In the genomic region with DNA sequence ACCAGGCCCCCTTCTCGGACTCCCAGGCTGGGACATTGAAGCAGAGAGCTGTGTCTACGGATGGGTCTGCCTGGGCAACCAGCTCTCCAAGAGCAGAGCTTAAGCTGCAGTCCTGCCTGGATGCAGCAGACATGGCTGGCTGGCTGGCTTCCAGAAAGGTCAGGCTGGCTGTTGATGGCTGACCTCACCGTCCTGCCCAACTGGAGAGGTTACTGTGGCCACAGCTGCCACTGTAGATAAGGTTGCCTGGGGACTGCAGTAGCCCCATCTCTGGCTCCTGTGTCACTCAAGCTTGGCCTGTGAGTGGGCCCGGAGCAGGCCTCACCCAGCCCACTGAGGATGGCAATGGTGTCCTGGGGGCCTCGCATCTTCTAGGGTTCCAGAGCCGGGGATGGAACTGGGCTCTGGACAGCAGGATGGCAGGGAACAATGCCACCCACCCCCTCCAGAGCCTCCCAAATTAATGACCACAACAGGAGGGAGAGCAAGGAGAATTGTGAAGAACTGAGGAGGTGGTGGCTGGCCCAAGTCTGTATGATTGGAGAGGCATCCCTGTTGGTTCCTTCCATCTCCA, we compare ENCODE assay signal across 8 cellular contexts. TPM values are rescaled to one million over a fixed set of nuclear protein-coding genes. Genes with fewer than 3 reads are reported as not detected.
A peak's percentile ranks its signal among the peaks of the same experiment; 100 is the strongest.
DNase-seq lines count a peak whose midpoint lies in the region; ATAC-seq and TF ChIP-seq lines count a peak whose summit lies in the region.

No MANE protein-coding gene starts in this region.

- H3K9ac ChIP-seq in endodermal cell (ENCODE audit: extremely low read depth, low read length, poor library complexity, severe bottlenecking): no peak overlapping the region

- no peak overlapping the region for H3K27ac Mint-ChIP-seq in endodermal cell

- DNase-seq in BE2C (peak; percentile 87), SJCRH30 (peak; percentile 89 to 92), Right ventricle myocardium inferior (ENCODE audit: missing footprints) (no peak), ovary (peak; percentile 58 to 77 (median 67)), GOT3 (lab: John Stamatoyannopoulos, UW) (no peak), endodermal cell (no peak)

- no peaks in the 10 kb centered on the region for H3K9me3 Mint-ChIP-seq in endodermal cell

- H3K27me3 Mint-ChIP-seq in endodermal cell (ENCODE audit: insufficient read depth): no peaks in the 10 kb centered on the region

- peaks cover 32% of the 10 kb centered on the region for H3K4me1 ChIP-seq in BE2C
- peaks cover 48% of the 10 kb centered on the region for H3K4me1 ChIP-seq in SJCRH30
- peaks cover 16% of the 10 kb centered on the region for H3K4me1 ChIP-seq in ovary (ENCODE audit: insufficient read depth)
- no peaks in the 10 kb centered on the region for H3K4me1 ChIP-seq in endodermal cell (ENCODE audit: control insufficient read depth, insufficient read depth, low read length)

- peak overlapping the region; percentile 97 for H3K27ac ChIP-seq in SJCRH30
- peak overlapping the region; percentile 39 to 80 for H3K27ac ChIP-seq in ovary
- H3K27ac ChIP-seq in endodermal cell (ENCODE audit: low read depth, low read length): no peak overlapping the region

- no peaks in the 10 kb centered on the region for H3K36me3 ChIP-seq in BE2C
- no peaks in the 10 kb centered on the region for H3K36me3 ChIP-seq in SJCRH30
- no peaks in the 10 kb centered on the region for H3K36me3 ChIP-seq in ovary
- H3K36me3 ChIP-seq in endodermal cell (ENCODE audit: control insufficient read depth, insufficient read depth, low read length): no peaks in the 10 kb centered on the region

- H3K4me3 Mint-ChIP-seq in endodermal cell: no peak overlapping the region

- WGBS in ovary, 3 donors: 83 to 87% (median 83%) methylated on average over 6 of the region's 6 CpGs
- 93 to 94% methylated on average over 2 to 6 of the region's 6 CpGs for WGBS in endodermal cell (ENCODE audit: insufficient coverage in 1 of 2, insufficient read length in 1 of 2), 2 experiments

- H3K27me3 ChIP-seq in BE2C (no peaks in the 10 kb centered on the region), SJCRH30 (no peaks in the 10 kb centered on the region), ovary (no peaks in the 10 kb centered on the region), endodermal cell (ENCODE audit: control insufficient read depth, insufficient read depth, low read length, poor library complexity, severe bottlenecking) (no peaks in the 10 kb centered on the region)

- H3K36me3 Mint-ChIP-seq in endodermal cell (ENCODE audit: low read depth): no peaks in the 10 kb centered on the region

- intact Hi-C loops in Right ventricle myocardium inferior (cut with DNase I): loop anchor here (1.0 kb wide), 1 partner anchor 36 kb away; no protein-coding TSS in a partner anchor
- intact Hi-C loops in ovary (cut with DNase I): no loop called here

- H3K4me1 Mint-ChIP-seq in endodermal cell: peaks cover 6% of the 10 kb centered on the region

- peak; percentile 42 for ATAC-seq in Right ventricle myocardium inferior
- no peak for ATAC-seq in activated CD4-positive, CD25-positive, alpha-beta regulatory T cell treated with anti-CD3 and anti-CD28 coated beads, Interleukin-2, amount 50 U/mL, for 24 hours
- no peak for ATAC-seq in HG03045 (IDR thresholded peaks at IDR 0.05; ENCODE audit: unreplicated experiment)

- TF ChIP-seq POLR2A in ovary (IDR thresholded peaks at IDR 0.05): no peak

- no peak for TF ChIP-seq EP300 in ovary (IDR thresholded peaks at IDR 0.05)

- H3K4me3 ChIP-seq in BE2C (ENCODE audit: low read depth, low read length) (no peak overlapping the region), SJCRH30 (peak overlapping the region; percentile 27), ovary (no peak overlapping the region), endodermal cell (ENCODE audit: low read length) (no peak overlapping the region)

- TF ChIP-seq CTCF in BE2C (IDR thresholded peaks at IDR 0.05; ENCODE audit: low read depth, low read length): no peak
- TF ChIP-seq CTCF in ovary (IDR thresholded peaks at IDR 0.05): no peak
- no peak for TF ChIP-seq CTCF in endodermal cell (conservative IDR thresholded peaks at IDR 0.05)

- H3K9me3 ChIP-seq in BE2C (no peaks in the 10 kb centered on the region), SJCRH30 (replicated peaks) (no peaks in the 10 kb centered on the region), ovary (no peaks in the 10 kb centered on the region), endodermal cell (ENCODE audit: control insufficient read depth, low read length) (no peaks in the 10 kb centered on the region)

RNA-seq across cellular contexts. Expression of gene FOSL2, which starts 37.0 kb away (rescaled TPM):
- polyA plus RNA-seq in BE2C (2012; ENCODE audit: insufficient read depth, insufficient read length, low read depth): 16.2 TPM
- 30.0 and 30.7 TPM in 2 replicates for total RNA-seq in SJCRH30 (2014; rRNA removed; shearing (Covaris generic))
- total RNA-seq in Right ventricle myocardium inferior (48.5 TPM), ovary (100 to 1,000 TPM; 117 to 322 (median 152) TPM), endodermal cell (1 to 10 TPM; 1.4 to 3.8 TPM)
- 10 to 100 TPM; 56.2 to 75.7 TPM for polyA plus RNA-seq in ovary
- 2.7 TPM for polyA plus RNA-seq in endodermal cell (2013, experiment 1 of 2)
- polyA plus RNA-seq in endodermal cell (2013, experiment 2 of 2): 2.6 TPM

Comparison
In these comparisons a context has a peak if more than half of its experiments do, and no peak if none do; other contexts are left out.
1. DNase-seq: peak in BE2C (single experiment), SJCRH30 (2 of 2) and ovary (5 of 5); none in Right ventricle myocardium inferior (single experiment), GOT3 (single experiment) and endodermal cell (single experiment).